ENCODE assay signal across 9 cellular contexts in the genomic region with DNA sequence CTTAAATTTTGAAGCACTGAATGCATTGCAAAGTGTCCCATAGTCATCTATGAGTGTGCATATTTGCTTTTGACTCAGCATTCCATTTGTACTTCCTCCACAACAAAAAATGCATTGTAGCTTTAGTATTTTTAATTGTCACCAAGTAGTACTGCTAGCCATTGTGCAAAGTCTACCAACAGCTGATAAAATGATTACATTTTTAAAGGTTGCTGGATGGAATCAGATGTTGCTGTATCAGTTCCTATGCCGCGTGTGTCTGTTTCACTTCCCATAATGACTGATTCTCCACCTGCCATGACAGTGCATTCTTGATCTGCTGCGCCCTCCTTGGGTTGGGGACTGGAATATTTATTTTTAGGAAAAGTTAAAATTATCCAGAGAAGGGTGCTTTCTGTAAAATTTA. TPM values are rescaled to one million over a fixed set of nuclear protein-coding genes. Genes with fewer than 3 reads are reported as not detected.
DNase-seq lines count a peak whose midpoint lies in the region; ATAC-seq and TF ChIP-seq lines count a peak whose summit lies in the region.
"Had no signal": no experiment of that assay in that cellular context is flagged by ENCODE, and none has a peak within 500 bp of the region (broad histone marks: within the 10 kb centered on the region; RNA-seq: fewer than 3 reads in every experiment).

No MANE protein-coding gene starts in this region.

- H3K27me3 ChIP-seq in spleen (replicated peaks in 1 of 7): no peaks in the 10 kb centered on the region

- POLR2A ChIA-PET in GM10248 (lab: Yijun Ruan, JAX): no interaction called here

- peak overlapping the region in 1 of 8 donors; percentile 17 for H3K4me3 ChIP-seq in spleen
- H3K4me3 ChIP-seq: thoracic aorta had no signal

- in situ Hi-C loops in ACHN (cut with HindIII; ENCODE audit: low pct_ligation_motif_present, low pct_unique_long_range_greater_than_20kb, low sequenced_read_pairs): no loop called here

- WGBS in spleen, 5 donors: 36 to 57% (median 37%) methylated on average over 3 of the region's 3 CpGs

- H3K9me3 ChIP-seq in spleen: peaks cover 0 to 6% (median 1%) of the 10 kb centered on the region in 8 donors
- H3K9me3 ChIP-seq: thoracic aorta had no signal

- CTCF ChIA-PET in GM10248 (lab: Yijun Ruan, JAX): interaction anchor here (0.6 to 4.2 kb wide), 17 partner anchors 8 to 1067 kb away, joined by 3 to 22 read pairs (median 4); partner anchors contain the start of genes MKKS and SLX4IP

- H3K36me3 ChIP-seq in spleen: no peaks in the 10 kb centered on the region
- H3K36me3 ChIP-seq: thoracic aorta had no signal

- peak overlapping the region in 1 of 8 donors; percentile 52 for H3K27ac ChIP-seq in spleen

- intact Hi-C loops in spleen (cut with DNase I; ENCODE audit: low total_unique reads): no loop called here

- peak; percentile 85 for ATAC-seq in GM21423 (IDR thresholded peaks at IDR 0.05; ENCODE audit: unreplicated experiment)
- ATAC-seq in HG03460 (IDR thresholded peaks at IDR 0.05; ENCODE audit: unreplicated experiment): peak; percentile 74

- no peak for TF ChIP-seq POLR2A in spleen (IDR thresholded peaks at IDR 0.05)

- TF ChIP-seq CTCF in GM10248 (IDR thresholded peaks at IDR 0.05; ENCODE audit: control extremely low read depth, extremely low read depth, low read depth, missing control alignments): peak; percentile 51
- TF ChIP-seq CTCF in spleen (IDR thresholded peaks at IDR 0.05 in 8 of 11, conservative IDR thresholded peaks at IDR 0.05 in 3 of 11): peak in 1 of 11 experiments; percentile 23

- DNase-seq in GM10248 (ENCODE audit: extremely low spot score) (peak; percentile 51), fibroblast of gingiva (ENCODE audit: low read depth) (peak; percentile 5), spleen (no peak), NCI-H1436 treated with DMSO at 0.1 percent for 48 hours (lab: John Stamatoyannopoulos, UW) (no peak), ACHN (no peak), hippocampal formation (lab: John Stamatoyannopoulos, UW) (no peak)

- H3K4me1 ChIP-seq in spleen: peaks cover 0 to 40% (median 26%) of the 10 kb centered on the region in 6 donors

RNA-seq across cellular contexts. Expression of gene SLX4IP, which starts 41.2 kb away (rescaled TPM):
- total RNA-seq in spleen: 1 to 10 TPM; 4.1 to 9.0 (median 6.2) TPM
- polyA plus RNA-seq in spleen: 1 to 10 TPM; 2.8 to 2.9 (median 2.8) TPM

RNA-seq across cellular contexts. Expression of gene MKKS, which starts 42.3 kb away (rescaled TPM):
- total RNA-seq in spleen: 10 to 100 TPM; 10.4 to 18.8 (median 13.6) TPM
- 10 to 100 TPM; 11.7 to 16.3 (median 14.3) TPM for polyA plus RNA-seq in spleen

Comparison
In these comparisons a context has a peak if more than half of its experiments do, and no peak if none do; other contexts are left out.
1. DNase-seq: peak in GM10248 (single experiment) and fibroblast of gingiva (single experiment); none in spleen (single experiment), NCI-H1436 treated with DMSO at 0.1 percent for 48 hours (single experiment), ACHN (single experiment) and hippocampal formation (0 of 2).